20 cellular contexts compared by ENCODE assay signal in genomic region chr14:21630503-21630902, GRCh38. TPM values are rescaled to one million over a fixed set of nuclear protein-coding genes. Genes with fewer than 3 reads are reported as not detected.
"Had no signal": no experiment of that assay in that cellular context is flagged by ENCODE, and none has a peak within 500 bp of the region (broad histone marks: within the 10 kb centered on the region; RNA-seq: fewer than 3 reads in every experiment).

No MANE protein-coding gene starts in this region.

RNA-seq across cellular contexts. Expression of gene OR10G2, which starts 4.2 kb away (rescaled TPM):
- total RNA-seq: colonic mucosa, dermis microvascular lymphatic vessel endothelial cell, endodermal cell, esophagus mucosa, esophagus squamous epithelium, gastrocnemius medialis, glomerular endothelial cell, heart right ventricle, kidney epithelial cell, left cardiac atrium, left lung, left ventricle myocardium superior, lower leg skin, lower lobe of right lung, lung microvascular endothelial cell, mesenteric fat pad, mesothelial cell of epicardium, mucosa of descending colon, myocyte had no signal
- polyA plus RNA-seq: heart right ventricle, keratinocyte had no signal

RNA-seq across cellular contexts. Expression of gene OR4E2, which starts 23.1 kb away (rescaled TPM):
- total RNA-seq: colonic mucosa, dermis microvascular lymphatic vessel endothelial cell, endodermal cell, esophagus mucosa, esophagus squamous epithelium, gastrocnemius medialis, glomerular endothelial cell, heart right ventricle, kidney epithelial cell, left cardiac atrium, left lung, left ventricle myocardium superior, lower leg skin, lower lobe of right lung, lung microvascular endothelial cell, mesenteric fat pad, mesothelial cell of epicardium, mucosa of descending colon, myocyte had no signal
- polyA plus RNA-seq: heart right ventricle, keratinocyte had no signal

RNA-seq across cellular contexts. Expression of gene OR4E1, which starts 43.1 kb away (rescaled TPM):
- total RNA-seq: dermis microvascular lymphatic vessel endothelial cell, endodermal cell, esophagus mucosa, esophagus squamous epithelium, gastrocnemius medialis, glomerular endothelial cell, kidney epithelial cell, left cardiac atrium, left lung, left ventricle myocardium superior, lower leg skin, lower lobe of right lung, lung microvascular endothelial cell, mesenteric fat pad, mesothelial cell of epicardium, mucosa of descending colon, myocyte had no signal
- polyA plus RNA-seq: heart right ventricle, keratinocyte had no signal

RNA-seq across cellular contexts. Expression of gene OR10G3, which starts 50.6 kb away (rescaled TPM):
- total RNA-seq: colonic mucosa, dermis microvascular lymphatic vessel endothelial cell, endodermal cell, esophagus mucosa, esophagus squamous epithelium, gastrocnemius medialis, glomerular endothelial cell, heart right ventricle, kidney epithelial cell, left cardiac atrium, left lung, left ventricle myocardium superior, lower leg skin, lower lobe of right lung, lung microvascular endothelial cell, mesenteric fat pad, mesothelial cell of epicardium, mucosa of descending colon, myocyte had no signal
- polyA plus RNA-seq: heart right ventricle, keratinocyte had no signal
